Comparison of ENCODE assay signal across 8 cellular contexts in the genomic region with DNA sequence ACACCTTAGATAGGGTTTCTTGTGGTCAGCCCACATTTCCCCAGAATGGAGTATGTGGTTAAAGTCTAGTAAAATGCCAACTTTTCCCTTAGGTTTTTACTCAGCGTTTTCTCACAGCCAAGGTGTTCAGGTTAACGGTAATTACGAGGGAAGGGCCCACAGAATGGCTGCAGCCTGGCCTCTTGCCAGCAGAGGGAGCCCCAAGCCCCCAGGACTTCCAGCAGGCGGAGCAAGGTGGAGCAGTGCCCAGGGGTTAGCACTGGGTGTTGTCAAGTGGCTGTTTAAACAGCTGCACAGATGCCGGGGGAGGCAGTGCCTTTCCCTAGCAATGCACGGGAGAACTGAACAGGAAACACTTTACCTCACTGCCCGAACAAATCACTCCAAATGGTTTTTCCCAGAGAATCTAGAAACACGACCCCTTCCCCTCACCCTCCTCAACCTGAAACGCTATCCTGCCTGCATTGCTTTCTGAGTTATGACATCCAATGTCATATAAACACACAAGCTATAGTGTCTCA. TPM values are rescaled to one million over a fixed set of nuclear protein-coding genes. Genes with fewer than 3 reads are reported as not detected.
DNase-seq lines count a peak whose midpoint lies in the region; ATAC-seq and TF ChIP-seq lines count a peak whose summit lies in the region.

No MANE protein-coding gene starts in this region.

- H3K4me3 Mint-ChIP-seq in glutamatergic neuron (ENCODE audit: unreplicated experiment): no peak overlapping the region

- no peak overlapping the region for H3K27ac Mint-ChIP-seq in glutamatergic neuron (ENCODE audit: unreplicated experiment)

- CTCF ChIA-PET in SK-N-SH (lab: Yijun Ruan, JAX): interaction anchor here (0.6 to 24.3 kb wide), 78 partner anchors 9 to 593 kb away, joined by 3 to 496 read pairs (median 5); partner anchors contain the start of genes NGFR, NXPH3, PHOSPHO1 and SLC35B1

- DNase-seq in AG09309 (ENCODE audit: low read depth) (no peak), NB4 (ENCODE audit: low read depth) (peak; percentile 78), SK-N-SH (peak; percentile 92), glutamatergic neuron (peak; percentile 90), posterior cingulate gyrus (peak in 9 of 10 donors; percentile 49 to 94 (median 73)), upper lobe of right lung (peak; percentile 87)
- DNase-seq in activated naive CD4-positive, alpha-beta T cell (lab: John Stamatoyannopoulos, UW): peak; percentile 45 to 84 (median 76)

- H3K27me3 ChIP-seq in SK-N-SH (ENCODE audit: insufficient read depth) (no peaks in the 10 kb centered on the region), upper lobe of right lung (no peaks in the 10 kb centered on the region)

- no peak overlapping the region for H3K4me2 ChIP-seq in SK-N-SH

- no peak for TF ChIP-seq EP300 in SK-N-SH (IDR thresholded peaks at IDR 0.05; ENCODE audit: borderline replicate concordance in 1 of 2, low read depth in 1 of 2, low read length in 1 of 2)

- H3K36me3 ChIP-seq in SK-N-SH (replicated peaks in 1 of 2; ENCODE audit: control insufficient read depth in 1 of 2, insufficient read depth in 2 of 2, low read length in 1 of 2) (peaks cover 78 to 87% of the 10 kb centered on the region in 2 experiments), upper lobe of right lung (peaks cover 97% of the 10 kb centered on the region)

- H3K9me3 ChIP-seq in SK-N-SH (no peaks in the 10 kb centered on the region), upper lobe of right lung (no peaks in the 10 kb centered on the region)

- ATAC-seq in GM19328 (IDR thresholded peaks at IDR 0.05; ENCODE audit: unreplicated experiment): peak; percentile 57
- peak; percentile 93 for ATAC-seq in upper lobe of right lung

- no peaks in the 10 kb centered on the region for H4K20me1 ChIP-seq in SK-N-SH (ENCODE audit: insufficient read depth)

- TF ChIP-seq CTCF in AG09309 (IDR thresholded peaks at IDR 0.05; ENCODE audit: control insufficient read depth, insufficient read depth, low read depth, low read length, missing control alignments) (peak; percentile 77), NB4 (IDR thresholded peaks at IDR 0.05; ENCODE audit: low read depth, low read length) (peak; percentile 97), SK-N-SH (IDR thresholded peaks at IDR 0.05) (peak; percentile 100), glutamatergic neuron (IDR thresholded peaks at IDR 0.05; ENCODE audit: partially characterized antibody, unreplicated experiment) (peak; percentile 95), upper lobe of right lung (IDR thresholded peaks at IDR 0.05) (peak; percentile 78)

- TF ChIP-seq RAD21 in SK-N-SH (IDR thresholded peaks at IDR 0.05; ENCODE audit: low read length): peak; percentile 86

- H3K27me3 Mint-ChIP-seq in glutamatergic neuron (ENCODE audit: unreplicated experiment): no peaks in the 10 kb centered on the region

- TF ChIP-seq POLR2A in NB4 (IDR thresholded peaks at IDR 0.05; ENCODE audit: extremely low read depth, insufficient read length): no peak

- intact Hi-C loops in posterior cingulate gyrus (cut with DNase I): loop anchor here (5.0 kb wide), 1 partner anchor 149 kb away; no protein-coding TSS in a partner anchor
- intact Hi-C loops in upper lobe of right lung (cut with DNase I): no loop called here

- H3K4me3 ChIP-seq in AG09309 (ENCODE audit: control insufficient read depth, low read depth, low read length) (no peak overlapping the region), NB4 (ENCODE audit: low read depth, low read length) (no peak overlapping the region), SK-N-SH (ENCODE audit: low read depth in 2 of 2, low read length in 1 of 2) (peak overlapping the region in 1 of 2 experiments; percentile 27; a peak in 1 of 4 replicates), upper lobe of right lung (no peak overlapping the region)

- no peaks in the 10 kb centered on the region for H3K36me3 Mint-ChIP-seq in glutamatergic neuron (ENCODE audit: unreplicated experiment)

- POLR2A ChIA-PET in SK-N-SH (lab: Yijun Ruan, JAX): interaction anchor here (1.0 to 1.1 kb wide), 2 partner anchors 9 to 148 kb away, joined by 4 read pairs; no protein-coding TSS in a partner anchor

- WGBS in SK-N-SH (ENCODE audit: low lambda C conversion rate): 42% methylated on average over 9 of the region's 9 CpGs

- no peaks in the 10 kb centered on the region for H3K4me1 Mint-ChIP-seq in glutamatergic neuron (ENCODE audit: low read depth, unreplicated experiment)

- peaks cover 3% of the 10 kb centered on the region; the same call in 1 of the 2 replicates for H3K79me2 ChIP-seq in SK-N-SH (ENCODE audit: insufficient read depth)

- no peak overlapping the region for H3K9ac ChIP-seq in SK-N-SH

- H3K9me2 ChIP-seq in SK-N-SH: no peaks in the 10 kb centered on the region

- H2AFZ ChIP-seq in SK-N-SH (ENCODE audit: low read depth): no peak overlapping the region

- peaks cover 4% of the 10 kb centered on the region for H3F3A ChIP-seq in SK-N-SH (replicated peaks; ENCODE audit: insufficient read depth)

- no peak overlapping the region for H3K27ac ChIP-seq in SK-N-SH (ENCODE audit: low read depth in 2 of 2, low read length in 1 of 2)
- no peak overlapping the region for H3K27ac ChIP-seq in upper lobe of right lung

- H3K4me1 ChIP-seq in SK-N-SH (ENCODE audit: control insufficient read depth in 1 of 2, insufficient read depth in 2 of 2, low read depth in 1 of 2, low read length in 1 of 2) (peaks cover 0 to 4% of the 10 kb centered on the region in 2 experiments; a peak in 1 of 4 replicates), upper lobe of right lung (peaks cover 20% of the 10 kb centered on the region)

- H3K9me3 Mint-ChIP-seq in glutamatergic neuron (ENCODE audit: unreplicated experiment): peaks cover 3% of the 10 kb centered on the region

TF ChIP-seq in SK-N-SH, 30 proteins besides CTCF, POLR2A, EP300 and RAD21:
- TF ChIP-seq CHD2 (IDR thresholded peaks at IDR 0.05; ENCODE audit: low read length, partially characterized antibody) (peak; percentile 32), SMC3 (IDR thresholded peaks at IDR 0.05; ENCODE audit: low read depth, low read length) (peak; percentile 84), IRF3 (IDR thresholded peaks at IDR 0.05; ENCODE audit: low read depth, low read length) (no peak), MXI1 (IDR thresholded peaks at IDR 0.05; ENCODE audit: low read depth, low read length) (peak; percentile 54; the same call in 1 of the 2 replicates)

RNA-seq across cellular contexts. Expression of gene PHB1, which starts 6.6 kb away (rescaled TPM):
- polyA plus RNA-seq in SK-N-SH (2012; rRNA removed): 379 and 477 TPM in 2 replicates
- polyA plus RNA-seq in SK-N-SH (2012; cell fraction: cytosol; rRNA removed): 290 and 388 TPM in 2 replicates
- 173 and 230 TPM in 2 replicates for polyA plus RNA-seq in SK-N-SH (2012; cell fraction: nucleus; rRNA removed)
- total RNA-seq in glutamatergic neuron (ENCODE audit: unreplicated experiment) (134 TPM), upper lobe of right lung (127 TPM)

RNA-seq across cellular contexts. Expression of gene ZNF652, which starts 46.0 kb away (rescaled TPM):
- polyA plus RNA-seq in SK-N-SH (2012; rRNA removed): 5.1 and 6.5 TPM in 2 replicates
- polyA plus RNA-seq in SK-N-SH (2012; cell fraction: cytosol; rRNA removed): 4.8 and 4.9 TPM in 2 replicates
- 13.1 and 17.3 TPM in 2 replicates for polyA plus RNA-seq in SK-N-SH (2012; cell fraction: nucleus; rRNA removed)
- total RNA-seq in glutamatergic neuron (ENCODE audit: unreplicated experiment) (37.4 TPM), upper lobe of right lung (49.8 TPM)
